8 cellular contexts compared by ENCODE assay signal in genomic region chr22:37676691-37677627, GRCh38. TPM values are rescaled to one million over a fixed set of nuclear protein-coding genes. Genes with fewer than 3 reads are reported as not detected.
DNase-seq lines count a peak whose midpoint lies in the region; ATAC-seq and TF ChIP-seq lines count a peak whose summit lies in the region.

No MANE protein-coding gene starts in this region.

- peak overlapping the region; percentile 96 for H3K4me3 Mint-ChIP-seq in dendritic cell treated with granulocyte-macrophage colony-stimulating factor and Interleukin-4, amounts not matched to agents 40 ng/mL and 50 ng/mL, for 4 days

- peaks cover 61% of the 10 kb centered on the region for H3K4me1 ChIP-seq in lower lobe of right lung

- no peaks in the 10 kb centered on the region for H3K9me3 ChIP-seq in lower lobe of right lung

- H3K27ac ChIP-seq in lower lobe of right lung: peak overlapping the region; percentile 85

- no peaks in the 10 kb centered on the region for H3K27me3 ChIP-seq in lower lobe of right lung (ENCODE audit: low read depth)

- ATAC-seq in HG02943 (IDR thresholded peaks at IDR 0.05; ENCODE audit: low read depth, unreplicated experiment) (peak; percentile 46), lower lobe of right lung (peak; percentile 75 to 76)

- in situ Hi-C loops in GM13977 (cut with MboI; ENCODE audit: low pct_unique_long_range_greater_than_20kb, low sequenced_read_pairs, unreplicated experiment): loop anchor here (10.0 kb wide), 1 partner anchor 52 kb away; no protein-coding TSS in a partner anchor

- intact Hi-C loops in dendritic cell treated with granulocyte-macrophage colony-stimulating factor and Interleukin-4, amounts not matched to agents 40 ng/mL and 50 ng/mL, for 4 days (cut with micrococcal nuclease): loop anchor here (1.0 kb wide), 1 partner anchor 19 kb away; the partner anchor contains the start of gene PDXP
- intact Hi-C loops in lower lobe of right lung (cut with DNase I): no loop called here

- H3K36me3 Mint-ChIP-seq in dendritic cell treated with granulocyte-macrophage colony-stimulating factor and Interleukin-4, amounts not matched to agents 40 ng/mL and 50 ng/mL, for 4 days (ENCODE audit: low read depth): peaks cover 53% of the 10 kb centered on the region

- no peak for TF ChIP-seq CTCF in GM13977 (IDR thresholded peaks at IDR 0.05; ENCODE audit: extremely low read depth, insufficient read depth, missing control alignments)
- no peak for TF ChIP-seq CTCF in lower lobe of right lung (IDR thresholded peaks at IDR 0.05)

- peak; percentile 89 for DNase-seq in GM13977 (ENCODE audit: low spot score)
- peak; percentile 48 for DNase-seq in NCI-H510A treated with DMSO at 0.1 percent for 48 hours (lab: John Stamatoyannopoulos, UW)
- DNase-seq in activated CD4-positive, alpha-beta T cell treated with anti-CD3 and anti-CD28 coated beads, Interleukin-2, amount 50 U/mL, for 1 hour: peak; percentile 94
- peak; percentile 88 for DNase-seq in lower lobe of right lung
- DNase-seq in stimulated activated CD4-positive, alpha-beta T cell treated with anti-CD3 and anti-CD28 coated beads, Interleukin-4, amount 100 ng/mL, for 48 hours (ENCODE audit: low read depth in 2 of 2): peak; percentile 90 to 91
- no peak for DNase-seq in middle frontal gyrus (ENCODE audit: extremely low spot score, low spot score)

- H3K27me3 Mint-ChIP-seq in dendritic cell treated with granulocyte-macrophage colony-stimulating factor and Interleukin-4, amounts not matched to agents 40 ng/mL and 50 ng/mL, for 4 days: no peaks in the 10 kb centered on the region

- H3K36me3 ChIP-seq in lower lobe of right lung: peaks cover 28% of the 10 kb centered on the region

- H3K4me3 ChIP-seq in lower lobe of right lung: peak overlapping the region; percentile 69

- peak overlapping the region; percentile 91 for H3K27ac Mint-ChIP-seq in dendritic cell treated with granulocyte-macrophage colony-stimulating factor and Interleukin-4, amounts not matched to agents 40 ng/mL and 50 ng/mL, for 4 days

- H3K4me1 Mint-ChIP-seq in dendritic cell treated with granulocyte-macrophage colony-stimulating factor and Interleukin-4, amounts not matched to agents 40 ng/mL and 50 ng/mL, for 4 days (ENCODE audit: low read depth): peaks cover 67% of the 10 kb centered on the region

- no peaks in the 10 kb centered on the region for H3K9me3 Mint-ChIP-seq in dendritic cell treated with granulocyte-macrophage colony-stimulating factor and Interleukin-4, amounts not matched to agents 40 ng/mL and 50 ng/mL, for 4 days

RNA-seq across cellular contexts. Expression of gene LGALS1, which starts 1.5 kb away (rescaled TPM):
- total RNA-seq in lower lobe of right lung: 425 TPM

RNA-seq across cellular contexts. Expression of gene NOL12, which starts 9.2 kb away (rescaled TPM):
- total RNA-seq in lower lobe of right lung: 23.0 TPM

RNA-seq across cellular contexts. Expression of gene PDXP, which starts 18.4 kb away (rescaled TPM):
- 3.9 TPM for total RNA-seq in lower lobe of right lung

RNA-seq across cellular contexts. Expression of gene TRIOBP, which starts 19.9 kb away (rescaled TPM):
- total RNA-seq in lower lobe of right lung: 78.8 TPM

RNA-seq across cellular contexts. Expression of gene SH3BP1, which starts 37.5 kb away (rescaled TPM):
- 34.8 TPM for total RNA-seq in lower lobe of right lung
